Comparison of ENCODE assay signal across 16 cellular contexts in genomic region chr11:34340653-34341052, GRCh38. TPM values are rescaled to one million over a fixed set of nuclear protein-coding genes. Genes with fewer than 3 reads are reported as not detected.
A peak's percentile ranks its signal among the peaks of the same experiment; 100 is the strongest.
DNase-seq lines count a peak whose midpoint lies in the region; ATAC-seq, FAIRE-seq and TF ChIP-seq lines count a peak whose summit lies in the region.
"Had no signal": no experiment of that assay in that cellular context is flagged by ENCODE, and none has a peak within 500 bp of the region (broad histone marks: within the 10 kb centered on the region; RNA-seq: fewer than 3 reads in every experiment).

No MANE protein-coding gene starts in this region.

- FAIRE-seq in A549 (lab: Jason Lieb, UNC) = no peak

- no peak overlapping the region for H2AFZ ChIP-seq in PC-9
- H2AFZ ChIP-seq: GM23248 had no signal

- H3K9me2 ChIP-seq in PC-9 (ENCODE audit: insufficient read depth) = no peaks in the 10 kb centered on the region

- peaks cover 91% of the 10 kb centered on the region for H3K79me2 ChIP-seq in PC-9 (ENCODE audit: low read depth)

- H3K4me1 ChIP-seq in A549 = peaks cover 96% of the 10 kb centered on the region
- H3K4me1 ChIP-seq in PC-9 (replicated peaks; ENCODE audit: insufficient read depth) = peaks cover 82% of the 10 kb centered on the region
- H3K4me1 ChIP-seq in thoracic aorta (ENCODE audit: control insufficient read depth in 1 of 2, low read depth in 2 of 2) = peaks cover 22 to 58% of the 10 kb centered on the region in 2 donors
- H3K4me1 ChIP-seq: HAP-1 had no signal

- CTCF ChIA-PET in A549 (lab: Yijun Ruan, JAX) (interaction anchor here (0.6 to 1.4 kb wide), 3 partner anchors 17 to 1159 kb away, joined by 3 to 6 read pairs (median 4); partner anchors contain the start of gene ABTB2), PC-9 (lab: Charles Lee) (no interaction called here)

- no peak for TF ChIP-seq POLR2A in A549 (IDR thresholded peaks at IDR 0.05; ENCODE audit: low read length)

- ATAC-seq in A549 (no peak), left lobe of liver (peak; percentile 13), thoracic aorta (ENCODE audit: insufficient number of reproducible peaks, low FRiP score, low read depth) (no peak), HG02759 (IDR thresholded peaks at IDR 0.05; ENCODE audit: unreplicated experiment) (no peak)

- POLR2A ChIA-PET in A549 (lab: Yijun Ruan, JAX) = interaction anchor here (1.3 kb wide), 1 partner anchor 17 kb away, joined by 7 read pairs; the partner anchor contains the start of gene ABTB2
- POLR2A ChIA-PET in PC-9 (lab: Charles Lee; ENCODE audit: unreplicated experiment) = interaction anchor here (0.6 kb wide), 1 partner anchor 77 kb away, joined by 4 read pairs; no protein-coding TSS in a partner anchor

- H3K4me2 ChIP-seq in A549 = peak overlapping the region; percentile 61
- H3K4me2 ChIP-seq in PC-9 = no peak overlapping the region
- H3K4me2 ChIP-seq: BLaER1 had no signal

- no peak for DNase-seq in A549 (ENCODE audit: low read depth in 1 of 2, low spot score in 1 of 2)
- no peak for DNase-seq in PC-9
- no peak for DNase-seq in left lobe of liver (ENCODE audit: low spot score)
- DNase-seq in thoracic aorta (ENCODE audit: low spot score) = no peak
- DNase-seq in SIG-M5 treated with dmso at 0.1 percent for 504 hours (lab: John Stamatoyannopoulos, UW; ENCODE audit: unreplicated experiment) = no peak
- DNase-seq in NCI-H2107 treated with DMSO at 0.1 percent for 48 hours (lab: John Stamatoyannopoulos, UW; ENCODE audit: unreplicated experiment) = no peak
- DNase-seq in putamen (ENCODE audit: low spot score) = no peak
- DNase-seq: CD4-positive, alpha-beta memory T cell; DMS153; DMS79; GDM1; GM23248; HFFc6 had no signal

- TF ChIP-seq CTCF in A549 (IDR thresholded peaks at IDR 0.05) = no peak
- no peak for TF ChIP-seq CTCF in PC-9 (conservative IDR thresholded peaks at IDR 0.05)
- TF ChIP-seq CTCF in thoracic aorta (IDR thresholded peaks at IDR 0.05) = no peak

- intact Hi-C loops in PC-9 (cut with micrococcal nuclease; ENCODE audit: unreplicated experiment) = no loop called here

- H3K36me3 ChIP-seq in PC-9 (ENCODE audit: low read depth) (0 out of 2 replicates have a peak, but pooled peaks cover 7% of the 10 kb centered on the region), thoracic aorta (no peaks in the 10 kb centered on the region)
- H3K36me3 ChIP-seq: BLaER1, HAP-1 had no signal

- H3K9me3 ChIP-seq in A549 = no peaks in the 10 kb centered on the region
- no peaks in the 10 kb centered on the region for H3K9me3 ChIP-seq in PC-9 (ENCODE audit: insufficient read depth, low read depth)
- H3K9me3 ChIP-seq in thoracic aorta = no peaks in the 10 kb centered on the region
- H3K9me3 ChIP-seq: BLaER1, HAP-1 had no signal

- H3K27ac ChIP-seq in A549 (peak overlapping the region; percentile 66 to 88), PC-9 (0 out of 2 replicates have a peak overlapping the region, but pooled peaks have one; percentile 26), thoracic aorta (peak overlapping the region; percentile 68 to 70)
- H3K27ac ChIP-seq: BLaER1, GM23248 had no signal

- 92% methylated on average over 1 of the region's 1 CpG for WGBS in A549 (ENCODE audit: missing lambda C conversion rate)

- peaks cover 45% of the 10 kb centered on the region for H3F3A ChIP-seq in PC-9 (ENCODE audit: insufficient read depth, low read depth)

- H3K27me3 ChIP-seq in PC-9 (ENCODE audit: insufficient read depth, low read depth) = no peaks in the 10 kb centered on the region
- no peaks in the 10 kb centered on the region for H3K27me3 ChIP-seq in thoracic aorta (replicated peaks; ENCODE audit: insufficient read depth)
- H3K27me3 ChIP-seq: BLaER1 had no signal

- H4K20me1 ChIP-seq in PC-9 (ENCODE audit: insufficient read depth) = no peaks in the 10 kb centered on the region
- H4K20me1 ChIP-seq: BLaER1 had no signal

- no peak overlapping the region for H3K4me3 ChIP-seq in A549
- H3K4me3 ChIP-seq in PC-9 = no peak overlapping the region
- H3K4me3 ChIP-seq in thoracic aorta = no peak overlapping the region
- H3K4me3 ChIP-seq: BLaER1, GM23248, HAP-1 had no signal

- BruUV-seq in PC-9 (replicated peaks; lab: Mats Ljungman, UMichigan) = no TSS peak

- no peak for TF ChIP-seq EP300 in A549 (IDR thresholded peaks at IDR 0.05)

- no peak for TF ChIP-seq RAD21 in A549 (conservative IDR thresholded peaks at IDR 0.05 in 1 of 2, IDR thresholded peaks at IDR 0.05 in 1 of 2)

TF ChIP-seq in A549, 52 proteins besides CTCF, POLR2A, EP300 and RAD21:
- TF ChIP-seq HOXB5 (CRISPR knock-in tag; IDR thresholded peaks at IDR 0.05) (no peak), SMC3 (IDR thresholded peaks at IDR 0.05) (no peak), FOXS1 (CRISPR knock-in tag; IDR thresholded peaks at IDR 0.05) (no peak), CBX2 (IDR thresholded peaks at IDR 0.05; ENCODE audit: borderline replicate concordance, low read depth) (no peak), RCOR1 (IDR thresholded peaks at IDR 0.05; ENCODE audit: low read depth, low read length) (no peak), RFX5 (IDR thresholded peaks at IDR 0.05) (no peak), KDM1A (IDR thresholded peaks at IDR 0.05; ENCODE audit: low read depth) (no peak), TFCP2L1 (CRISPR knock-in tag; IDR thresholded peaks at IDR 0.05) (no peak), CHD4 (IDR thresholded peaks at IDR 0.05; ENCODE audit: borderline replicate concordance) (no peak), HOXB13 (CRISPR knock-in tag; IDR thresholded peaks at IDR 0.05; ENCODE audit: low read depth) (no peak), BHLHE40 (IDR thresholded peaks at IDR 0.05; ENCODE audit: low read depth, low read length) (no peak), HDAC2 (IDR thresholded peaks at IDR 0.05) (no peak), FOSB (CRISPR knock-in tag; IDR thresholded peaks at IDR 0.05) (no peak), HEYL (CRISPR knock-in tag; IDR thresholded peaks at IDR 0.05) (no peak)

RNA-seq across cellular contexts. Expression of gene ABTB2, which starts 17.2 kb away (rescaled TPM):
- polyA plus RNA-seq in A549 (2011; rRNA removed) (8.9 and 10.3 TPM in 2 replicates), A549 (2017; fragmentation: RNase III; extraction: RNeasy Plus Mini Kit Qiagen cat#74134 plus additional on column Dnase treatment) (14.4 to 18.3 TPM (median 15.4 TPM) in 3 replicates)
- polyA plus RNA-seq in A549 (2012; cell fraction: cytosol; rRNA removed) = 15.1 and 21.8 TPM in 2 replicates
- 41.6 and 47.3 TPM in 2 replicates for polyA plus RNA-seq in A549 (2012; cell fraction: nucleus; rRNA removed)
- polyA minus RNA-seq in A549 (2011; rRNA and poly(A)+ RNA removed) = 7.6 and 9.1 TPM in 2 replicates
- total RNA-seq in PC-9 (2021) (12.7 and 12.9 TPM in 2 replicates), left lobe of liver (11.4 TPM), thoracic aorta (10 to 100 TPM; 12.3 to 31.0 TPM)
- polyA plus RNA-seq: CD4-positive, alpha-beta memory T cell had no signal

Comparison
In these comparisons a context has a peak if more than half of its experiments do, and no peak if none do; other contexts are left out.
1. H3K27ac ChIP-seq: peak in every context shown above with its lines; median percentile 77 in A549; 69 in thoracic aorta; 26 in PC-9.